1 cellular context compared by ENCODE assay signal in genomic region chr18:78601349-78601748, GRCh38.
TF ChIP-seq lines count a peak whose summit lies in the region.

No MANE protein-coding gene starts in this region.

TF ChIP-seq in HepG2, 621 proteins besides CTCF, POLR2A, EP300 and RAD21 (continued from another document):
- TF ChIP-seq ZBTB44 (CRISPR knock-in tag; IDR thresholded peaks at IDR 0.05), result no peak
- no peak for TF ChIP-seq PRDM4 (CRISPR knock-in tag; IDR thresholded peaks at IDR 0.05; ENCODE audit: borderline replicate concordance)
- no peak for TF ChIP-seq KDM4B (CRISPR knock-in tag; IDR thresholded peaks at IDR 0.05)
- TF ChIP-seq RFX3 (CRISPR knock-in tag; IDR thresholded peaks at IDR 0.05), result no peak
- no peak for TF ChIP-seq SAP130 (CRISPR knock-in tag; IDR thresholded peaks at IDR 0.05; ENCODE audit: low read depth)
- TF ChIP-seq REST (IDR thresholded peaks at IDR 0.05; ENCODE audit: borderline replicate concordance in 1 of 2, low read depth in 1 of 2, low read length in 2 of 2), result peak; percentile 32 to 80
- TF ChIP-seq ZNF101 (CRISPR knock-in tag; IDR thresholded peaks at IDR 0.05; ENCODE audit: borderline replicate concordance, low read depth), result no peak
- no peak for TF ChIP-seq ATF5 (CRISPR knock-in tag; IDR thresholded peaks at IDR 0.05; ENCODE audit: low read depth)
- TF ChIP-seq MNT (IDR thresholded peaks at IDR 0.05), result peak; percentile 78
- no peak for TF ChIP-seq TARDBP (CRISPR knock-in tag; IDR thresholded peaks at IDR 0.05)
